8 cellular contexts compared by ENCODE assay signal in genomic region chr3:122890077-122890484, GRCh38.
DNase-seq lines count a peak whose midpoint lies in the region; ATAC-seq and TF ChIP-seq lines count a peak whose summit lies in the region.

No MANE protein-coding gene starts in this region.

- TF ChIP-seq CTCF in uterus (IDR thresholded peaks at IDR 0.05) = no peak

- H3K27ac ChIP-seq in uterus = no peak overlapping the region

- TF ChIP-seq POLR2A in uterus (IDR thresholded peaks at IDR 0.05) = no peak

- H3K4me3 ChIP-seq in uterus = no peak overlapping the region

- intact Hi-C loops in uterus (cut with DNase I; ENCODE audit: low total_unique reads) = no loop called here

- no peaks in the 10 kb centered on the region for H3K36me3 ChIP-seq in uterus

- no peaks in the 10 kb centered on the region for H3K9me3 ChIP-seq in uterus

- no peaks in the 10 kb centered on the region for H3K4me1 ChIP-seq in uterus

- peak; percentile 12 for DNase-seq in NCI-H1436 (lab: John Stamatoyannopoulos, UW)
- DNase-seq in NCI-H1436 treated with DMSO at 0.1 percent for 48 hours (lab: John Stamatoyannopoulos, UW) = no peak
- peak in 48 of 58 donors; percentile 5 to 70 (median 38) for DNase-seq in anterior cingulate cortex (lab: John Stamatoyannopoulos, UW)
- DNase-seq in left lobe of liver (ENCODE audit: low spot score) = no peak
- DNase-seq in uterus = peak; percentile 28 to 67
- no peak for DNase-seq in NCI-H526 (lab: John Stamatoyannopoulos, UW)
- no peak for DNase-seq in D341Med (ENCODE audit: low spot score)

- ATAC-seq in HG02798 (IDR thresholded peaks at IDR 0.05; ENCODE audit: poor library complexity, unreplicated experiment) (peak; percentile 59), left lobe of liver (peak; percentile 25)

- H3K27me3 ChIP-seq in uterus = no peaks in the 10 kb centered on the region

Comparison
In these comparisons a context has a peak if more than half of its experiments do, and no peak if none do; other contexts are left out.
1. DNase-seq: peak in NCI-H1436 (single experiment), anterior cingulate cortex (48 of 58) and uterus (2 of 2); none in NCI-H1436 treated with DMSO at 0.1 percent for 48 hours (single experiment), left lobe of liver (single experiment), NCI-H526 (0 of 2) and D341Med (single experiment).